In the genomic region with DNA sequence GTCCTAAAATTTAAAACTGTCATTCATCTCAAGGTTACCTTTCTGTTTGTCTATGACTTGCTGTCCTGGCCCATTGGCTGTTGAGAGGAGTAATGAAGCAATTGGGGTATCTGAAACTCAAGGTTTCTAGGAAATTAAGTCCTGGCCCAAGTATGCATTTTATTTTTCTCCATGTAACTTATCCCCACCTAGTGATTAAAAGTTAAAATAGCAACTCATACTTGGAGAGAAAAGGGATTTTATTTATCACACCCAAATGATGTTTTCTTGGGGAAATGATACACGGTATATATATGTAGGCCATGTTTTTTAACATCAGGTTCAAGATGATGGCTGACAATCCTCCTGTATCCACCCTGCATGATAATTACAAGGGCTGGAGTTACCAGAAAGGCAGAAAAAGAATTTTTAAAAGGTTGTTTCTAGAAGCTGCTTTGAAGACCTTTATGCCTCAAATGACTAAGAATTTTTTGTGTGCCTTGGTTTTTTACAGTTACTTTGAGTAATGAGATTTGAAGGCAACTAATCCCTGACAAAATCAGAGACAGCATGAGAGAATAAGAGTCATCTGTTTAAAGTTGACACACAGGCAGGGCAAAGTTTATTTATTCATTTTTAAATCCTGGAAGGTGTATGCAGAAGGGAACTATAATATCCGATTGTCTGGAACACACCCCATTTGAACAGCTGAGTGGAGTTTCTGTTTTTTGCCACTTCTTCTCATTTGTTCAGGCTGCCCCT, we compare ENCODE assay signal across 15 cellular contexts. TPM values are rescaled to one million over a fixed set of nuclear protein-coding genes. Genes with fewer than 3 reads are reported as not detected.
DNase-seq lines count a peak whose midpoint lies in the region; ATAC-seq and TF ChIP-seq lines count a peak whose summit lies in the region.
"Had no signal": no experiment of that assay in that cellular context is flagged by ENCODE, and none has a peak within 500 bp of the region (broad histone marks: within the 10 kb centered on the region; RNA-seq: fewer than 3 reads in every experiment).

No MANE protein-coding gene starts in this region.

- no peaks in the 10 kb centered on the region for H3K4me1 Mint-ChIP-seq in natural killer cell treated with Interleukin-12 subunit alpha and Interleukin-12 subunit beta and Interleukin-15 and Interleukin-18, amount 100 ng/mL, for 72 hours (ENCODE audit: low read depth in 2 of 2)
- H3K4me1 Mint-ChIP-seq: CD8-positive, alpha-beta memory T cell; IgD-negative memory B cell had no signal

- H3K9me3 ChIP-seq in RWPE2 (ENCODE audit: severe bottlenecking) (no peaks in the 10 kb centered on the region), gastroesophageal sphincter (no peaks in the 10 kb centered on the region), stomach (no peaks in the 10 kb centered on the region)
- H3K9me3 ChIP-seq: uterus had no signal

- TF ChIP-seq CTCF in RWPE2 (IDR thresholded peaks at IDR 0.05; ENCODE audit: poor library complexity, severe bottlenecking) (peak; percentile 41), foreskin keratinocyte (conservative IDR thresholded peaks at IDR 0.05) (peak; percentile 52), gastroesophageal sphincter (IDR thresholded peaks at IDR 0.05) (peak in 1 of 4 experiments; percentile 10), stomach (IDR thresholded peaks at IDR 0.05) (no peak)

- TF ChIP-seq POLR2A in gastroesophageal sphincter (IDR thresholded peaks at IDR 0.05): no peak
- no peak for TF ChIP-seq POLR2A in stomach (IDR thresholded peaks at IDR 0.05)

- H3K36me3 ChIP-seq in RWPE2 (ENCODE audit: low read depth): no peaks in the 10 kb centered on the region
- H3K36me3 ChIP-seq in gastroesophageal sphincter: no peaks in the 10 kb centered on the region
- H3K36me3 ChIP-seq in stomach: no peaks in the 10 kb centered on the region
- H3K36me3 ChIP-seq: uterus had no signal

- 28 to 35% methylated on average over 2 of the region's 2 CpGs for WGBS in gastroesophageal sphincter (ENCODE audit: low coverage in 1 of 2), 2 donors
- 27 to 46% (median 34%) methylated on average over 2 of the region's 2 CpGs for WGBS in stomach, 5 donors

- TF ChIP-seq EP300 in gastroesophageal sphincter (IDR thresholded peaks at IDR 0.05) (no peak), stomach (IDR thresholded peaks at IDR 0.05) (no peak)

- H3K27ac Mint-ChIP-seq in natural killer cell treated with Interleukin-12 subunit alpha and Interleukin-12 subunit beta and Interleukin-15 and Interleukin-18, amount 100 ng/mL, for 72 hours: no peak overlapping the region
- H3K27ac Mint-ChIP-seq: CD8-positive, alpha-beta memory T cell; IgD-negative memory B cell had no signal

- H3K36me3 Mint-ChIP-seq in natural killer cell treated with Interleukin-12 subunit alpha and Interleukin-12 subunit beta and Interleukin-15 and Interleukin-18, amount 100 ng/mL, for 72 hours: no peaks in the 10 kb centered on the region
- H3K36me3 Mint-ChIP-seq: CD8-positive, alpha-beta memory T cell; IgD-negative memory B cell had no signal

- peaks cover 14 to 28% of the 10 kb centered on the region in 2 donors for H3K27me3 Mint-ChIP-seq in natural killer cell treated with Interleukin-12 subunit alpha and Interleukin-12 subunit beta and Interleukin-15 and Interleukin-18, amount 100 ng/mL, for 72 hours

- no peak overlapping the region for H3K27ac ChIP-seq in RWPE2 (ENCODE audit: poor library complexity, severe bottlenecking)
- no peak overlapping the region for H3K27ac ChIP-seq in foreskin keratinocyte
- H3K27ac ChIP-seq in gastroesophageal sphincter: no peak overlapping the region
- no peak overlapping the region for H3K27ac ChIP-seq in stomach
- H3K27ac ChIP-seq: uterus had no signal

- no peaks in the 10 kb centered on the region for H3K4me1 ChIP-seq in RWPE2 (ENCODE audit: insufficient read depth, poor library complexity, severe bottlenecking)
- no peaks in the 10 kb centered on the region for H3K4me1 ChIP-seq in foreskin keratinocyte
- H3K4me1 ChIP-seq in gastroesophageal sphincter: no peaks in the 10 kb centered on the region
- no peaks in the 10 kb centered on the region for H3K4me1 ChIP-seq in stomach
- H3K4me1 ChIP-seq: uterus had no signal

- H3K4me3 ChIP-seq in RWPE2 (ENCODE audit: severe bottlenecking) (no peak overlapping the region), gastroesophageal sphincter (no peak overlapping the region), stomach (no peak overlapping the region)
- H3K4me3 ChIP-seq: uterus had no signal

- H3K27me3 ChIP-seq in RWPE2 (ENCODE audit: insufficient read depth, poor library complexity, severe bottlenecking) (no peaks in the 10 kb centered on the region), foreskin keratinocyte (peaks cover 53% of the 10 kb centered on the region), gastroesophageal sphincter (no peaks in the 10 kb centered on the region), stomach (no peaks in the 10 kb centered on the region)
- H3K27me3 ChIP-seq: uterus had no signal

- ATAC-seq in RWPE2 (ENCODE audit: low read depth): no peak
- ATAC-seq in foreskin keratinocyte: peak; percentile 24
- no peak for ATAC-seq in gastroesophageal sphincter
- no peak for ATAC-seq in natural killer cell treated with Interleukin-12 subunit alpha and Interleukin-12 subunit beta and Interleukin-15 and Interleukin-18, amount 100 ng/mL, for 72 hours
- ATAC-seq: right cardiac atrium had no signal

- in situ Hi-C loops in ACHN (cut with HindIII; ENCODE audit: low pct_ligation_motif_present, low pct_unique_long_range_greater_than_20kb, low sequenced_read_pairs): no loop called here

- no peak overlapping the region for H3K4me3 Mint-ChIP-seq in natural killer cell treated with Interleukin-12 subunit alpha and Interleukin-12 subunit beta and Interleukin-15 and Interleukin-18, amount 100 ng/mL, for 72 hours
- H3K4me3 Mint-ChIP-seq: CD8-positive, alpha-beta memory T cell; IgD-negative memory B cell had no signal

- intact Hi-C loops in stomach (cut with DNase I; ENCODE audit: low total_unique reads): loop anchor here (10.0 kb wide), 1 partner anchor 83 kb away; no protein-coding TSS in a partner anchor

- DNase-seq in ACHN (peak; percentile 17), H4 (ENCODE audit: low spot score) (peak; percentile 5), RWPE2 (ENCODE audit: low spot score) (no peak), foreskin keratinocyte (no peak), stomach (no peak)
- DNase-seq in stimulated activated naive CD4-positive, alpha-beta T cell treated with Interleukin-2 at 50 U/mL for 16 hours (lab: John Stamatoyannopoulos, UW): no peak
- DNase-seq in natural killer cell treated with Interleukin-12 subunit alpha and Interleukin-12 subunit beta and Interleukin-15 and Interleukin-18, amount 100 ng/mL, for 72 hours (ENCODE audit: low spot score): no peak
- DNase-seq: amniotic stem cell, right cardiac atrium, uterus had no signal

- no peaks in the 10 kb centered on the region for H3K9me3 Mint-ChIP-seq in natural killer cell treated with Interleukin-12 subunit alpha and Interleukin-12 subunit beta and Interleukin-15 and Interleukin-18, amount 100 ng/mL, for 72 hours
- H3K9me3 Mint-ChIP-seq: CD8-positive, alpha-beta memory T cell; IgD-negative memory B cell had no signal

RNA-seq across cellular contexts. Expression of a gene that starts 28.9 kb away (rescaled TPM):
- not detected in 2 replicates for total RNA-seq in H4 (2014; rRNA removed; shearing (Covaris generic))
- 0.07 and 0.10 TPM in 2 replicates for total RNA-seq in foreskin keratinocyte
- 0.14 and 0.16 TPM in 2 replicates for polyA plus RNA-seq in foreskin keratinocyte
- not detected for total RNA-seq in gastroesophageal sphincter
- total RNA-seq in natural killer cell treated with Interleukin-12 subunit alpha and Interleukin-12 subunit beta and Interleukin-15 and Interleukin-18, amount 100 ng/mL, for 72 hours: not detected
- total RNA-seq in stomach: 1 to 10 TPM in 1 of 5 donors, not detected in 4; 2.3 TPM
- polyA plus RNA-seq in stomach: 1 to 10 TPM in 1 of 3 donors, under 1 TPM in 1, not detected in 1; 0.25 to 3.5 TPM
- total RNA-seq: CD8-positive, alpha-beta memory T cell; lung microvascular endothelial cell; NCI-H460; right cardiac atrium had no signal
- polyA plus RNA-seq: CD8-positive, alpha-beta memory T cell; IgD-negative memory B cell; right cardiac atrium had no signal

Comparison
In these comparisons a context has a peak if more than half of its experiments do, and no peak if none do; other contexts are left out.
1. DNase-seq: peak in ACHN (single experiment) and H4 (single experiment); none in RWPE2 (single experiment), foreskin keratinocyte (0 of 2), stimulated activated naive CD4-positive, alpha-beta T cell treated with Interleukin-2 at 50 U/mL for 16 hours (single experiment), natural killer cell treated with Interleukin-12 subunit alpha and Interleukin-12 subunit beta and Interleukin-15 and Interleukin-18, amount 100 ng/mL, for 72 hours (single experiment) and stomach (single experiment).
2. CTCF ChIP-seq: peak in RWPE2 (single experiment) and foreskin keratinocyte (single experiment); none in stomach (0 of 7).